Comparison of ENCODE assay signal across 22 cellular contexts in the genomic region with DNA sequence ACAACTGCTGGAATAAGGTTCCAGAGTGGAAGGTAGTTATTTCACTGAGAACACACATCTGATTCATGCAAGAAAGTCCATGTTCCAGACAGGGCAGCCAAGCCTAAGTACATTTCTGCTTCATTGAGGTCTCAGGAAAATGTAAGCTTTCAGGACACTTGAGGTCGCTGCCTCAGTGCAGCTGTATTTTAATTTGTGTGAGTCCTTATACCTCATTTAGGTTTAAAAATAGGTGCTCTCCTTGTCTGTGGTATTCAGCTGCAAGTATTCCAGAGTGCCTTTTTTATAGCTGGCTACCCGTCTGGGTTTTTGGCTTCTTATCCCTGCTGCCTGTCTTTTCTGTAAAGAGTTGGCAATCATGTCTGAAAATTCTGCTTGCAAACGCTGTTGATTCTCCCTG. TPM values are rescaled to one million over a fixed set of nuclear protein-coding genes. Genes with fewer than 3 reads are reported as not detected.
DNase-seq lines count a peak whose midpoint lies in the region; ATAC-seq, FAIRE-seq and TF ChIP-seq lines count a peak whose summit lies in the region.
"Had no signal": no experiment of that assay in that cellular context is flagged by ENCODE, and none has a peak within 500 bp of the region (broad histone marks: within the 10 kb centered on the region; RNA-seq: fewer than 3 reads in every experiment).

No MANE protein-coding gene starts in this region.

- H3K27me3 Mint-ChIP-seq in endothelial cell (ENCODE audit: unreplicated experiment) = no peaks in the 10 kb centered on the region

- TF ChIP-seq POLR2A in GM12891 (IDR thresholded peaks at IDR 0.05; ENCODE audit: low read depth, low read length) = no peak

- no peaks in the 10 kb centered on the region for H3K9me3 Mint-ChIP-seq in endothelial cell (ENCODE audit: unreplicated experiment)

- CTCF ChIA-PET in mammary epithelial cell (lab: Charles Lee; ENCODE audit: low non-redundant PET) = interaction anchor here (0.7 kb wide), 1 partner anchor 98 kb away, joined by 4 read pairs; no protein-coding TSS in a partner anchor

- in situ Hi-C loops in mammary epithelial cell (cut with MboI; ENCODE audit: low sequenced_read_pairs in 2 of 2) = loop anchor here in 1 of 2 donors (25.0 kb wide), 1 partner anchor 376 kb away; no protein-coding TSS in a partner anchor

- 26% methylated on average over 3 of the region's 3 CpGs for WGBS in right cardiac atrium
- WGBS in mammary epithelial cell (ENCODE audit: low coverage, missing lambda C conversion rate) = 5% methylated on average over 3 of the region's 3 CpGs

- intact Hi-C loops in right cardiac atrium (cut with DNase I) = loop anchor here in 1 of 4 donors (10.0 kb wide), 1 partner anchor 98 kb away; no protein-coding TSS in a partner anchor
- intact Hi-C loops in mammary epithelial cell (cut with micrococcal nuclease) = no loop called here

- no peak overlapping the region for H3K4me3 ChIP-seq in OCI-LY3 (ENCODE audit: low read length)
- H3K4me3 ChIP-seq in right cardiac atrium (ENCODE audit: low read length) = no peak overlapping the region
- no peak overlapping the region for H3K4me3 ChIP-seq in mammary epithelial cell (replicated peaks in 1 of 3; ENCODE audit: insufficient read depth in 1 of 3, low read depth in 2 of 3, low read length in 3 of 3)
- H3K4me3 ChIP-seq: colonic mucosa, right lobe of liver, vagina had no signal

- no peaks in the 10 kb centered on the region for H4K20me1 ChIP-seq in OCI-LY3 (ENCODE audit: insufficient read depth, low read length)
- H4K20me1 ChIP-seq in mammary epithelial cell (ENCODE audit: insufficient read depth, low read length) = no peaks in the 10 kb centered on the region

- H3K27me3 ChIP-seq in OCI-LY3 (ENCODE audit: low read depth, low read length) = no peaks in the 10 kb centered on the region
- no peaks in the 10 kb centered on the region for H3K27me3 ChIP-seq in right cardiac atrium (ENCODE audit: control insufficient read depth, insufficient read depth)
- H3K27me3 ChIP-seq in mammary epithelial cell (ENCODE audit: insufficient read depth, low read length) = no peaks in the 10 kb centered on the region
- H3K27me3 ChIP-seq: colonic mucosa, right lobe of liver, vagina had no signal

- H3K27ac Mint-ChIP-seq in endothelial cell (ENCODE audit: unreplicated experiment) = no peak overlapping the region
- H3K27ac Mint-ChIP-seq: activated CD4-positive, alpha-beta memory T cell treated with anti-CD3 and anti-CD28 coated beads for 36 hours; activated naive CD4-positive, alpha-beta T cell treated with anti-CD3 and anti-CD28 coated beads, Interleukin-2, amount 50 U/mL, for 24 hours; activated T-cell treated with anti-CD3 and anti-CD28 coated beads, Interleukin-2, amount 50 U/mL, for 24 hours; H9; T-helper 17 cell had no signal

- H2AFZ ChIP-seq in OCI-LY3 (ENCODE audit: low read depth, low read length) (peak overlapping the region; percentile 33; the same call in 1 of the 2 replicates), mammary epithelial cell (ENCODE audit: low read depth, low read length) (no peak overlapping the region)

- TF ChIP-seq CTCF in OCI-LY3 (IDR thresholded peaks at IDR 0.05; ENCODE audit: low read depth, low read length) (peak; percentile 11; the same call in 1 of the 2 replicates), endothelial cell (IDR thresholded peaks at IDR 0.05; ENCODE audit: unreplicated experiment) (no peak), mammary epithelial cell (conservative IDR thresholded peaks at IDR 0.05 in 1 of 2, IDR thresholded peaks at IDR 0.05 in 1 of 2; ENCODE audit: extremely low read depth in 1 of 2, insufficient read depth in 1 of 2, low read depth in 1 of 2, low read length in 2 of 2) (no peak)

- H3K4me3 Mint-ChIP-seq in endothelial cell (ENCODE audit: unreplicated experiment) = no peak overlapping the region
- H3K4me3 Mint-ChIP-seq: activated CD4-positive, alpha-beta memory T cell treated with anti-CD3 and anti-CD28 coated beads for 36 hours; activated naive CD4-positive, alpha-beta T cell treated with anti-CD3 and anti-CD28 coated beads, Interleukin-2, amount 50 U/mL, for 24 hours; activated T-cell treated with anti-CD3 and anti-CD28 coated beads, Interleukin-2, amount 50 U/mL, for 24 hours; H9; neural crest cell; T-helper 17 cell had no signal

- H3K9ac ChIP-seq in OCI-LY3 (ENCODE audit: low read length) (peak overlapping the region; percentile 34; the same call in 1 of the 2 replicates), mammary epithelial cell (ENCODE audit: insufficient read depth, low read length) (no peak overlapping the region)

- H3K27ac ChIP-seq in OCI-LY3 (ENCODE audit: low read length) (peak overlapping the region; percentile 95), right cardiac atrium (ENCODE audit: low read length) (peak overlapping the region; percentile 68), mammary epithelial cell (ENCODE audit: insufficient read depth, low read depth, low read length) (no peak overlapping the region)
- H3K27ac ChIP-seq: colonic mucosa, right lobe of liver, RWPE1, vagina, WERI-Rb-1 had no signal

- H3K4me1 ChIP-seq in OCI-LY3 (ENCODE audit: low read length) (peaks cover 38% of the 10 kb centered on the region), right cardiac atrium (ENCODE audit: control insufficient read depth, insufficient read depth, low read length) (peaks cover 13% of the 10 kb centered on the region), mammary epithelial cell (ENCODE audit: insufficient read depth, low read length) (no peaks in the 10 kb centered on the region)
- H3K4me1 ChIP-seq: colonic mucosa, right lobe of liver had no signal

- H3K4me2 ChIP-seq in OCI-LY3 (ENCODE audit: low read length) = peak overlapping the region; percentile 81
- H3K4me2 ChIP-seq in mammary epithelial cell (ENCODE audit: insufficient read depth, low read depth, low read length) = no peak overlapping the region

- H3K36me3 ChIP-seq in OCI-LY3 (replicated peaks; ENCODE audit: low read depth, low read length) = peaks cover 10% of the 10 kb centered on the region
- no peaks in the 10 kb centered on the region for H3K36me3 ChIP-seq in mammary epithelial cell (ENCODE audit: insufficient read depth, low read length)
- H3K36me3 ChIP-seq: colonic mucosa, right lobe of liver, vagina, WERI-Rb-1 had no signal

- ATAC-seq in right cardiac atrium = no peak

- DNase-seq in Ammon's horn (ENCODE audit: low spot score) (peak; percentile 53), GM12891 (ENCODE audit: insufficient read length, low spot score) (no peak), right cardiac atrium (no peak), NK-92 (lab: John Stamatoyannopoulos, UW; ENCODE audit: unreplicated experiment) (no peak), endothelial cell (ENCODE audit: low spot score) (no peak), mammary epithelial cell (no peak), NCI-H446 treated with DMSO at 0.1 percent for 48 hours (lab: John Stamatoyannopoulos, UW) (no peak)
- DNase-seq: activated CD4-positive, alpha-beta memory T cell treated with anti-CD3 and anti-CD28 coated beads for 36 hours; activated T-cell treated with anti-CD3 and anti-CD28 coated beads, Interleukin-2, amount 50 U/mL, for 24 hours; colonic mucosa; H9; MM.1S; NK-92 treated with Interleukin-12 subunit alpha and Interleukin-12 subunit beta, amount 100 ng/mL, for 24 hours; right lobe of liver; T-helper 17 cell; WERI-Rb-1 had no signal

- FAIRE-seq in GM12891 (lab: Jason Lieb, UNC) = peak; percentile 5
- FAIRE-seq: endometrium had no signal

- dilution Hi-C loops in mammary epithelial cell (cut with HindIII; ENCODE audit: low sequenced_read_pairs) = no loop called here

- H3K9me3 ChIP-seq in OCI-LY3 (ENCODE audit: insufficient read depth, low read length) (peaks cover 13% of the 10 kb centered on the region; the same call in 1 of the 2 replicates), right cardiac atrium (ENCODE audit: control insufficient read depth, low read length) (no peaks in the 10 kb centered on the region), mammary epithelial cell (replicated peaks; ENCODE audit: insufficient read depth, low read length) (no peaks in the 10 kb centered on the region)
- H3K9me3 ChIP-seq: colonic mucosa, right lobe of liver, vagina had no signal

- peaks cover 26% of the 10 kb centered on the region for H3K4me1 Mint-ChIP-seq in endothelial cell (ENCODE audit: unreplicated experiment)
- H3K4me1 Mint-ChIP-seq: activated naive CD4-positive, alpha-beta T cell treated with anti-CD3 and anti-CD28 coated beads, Interleukin-2, amount 50 U/mL, for 24 hours; neural crest cell; T-helper 17 cell had no signal

- H3K36me3 Mint-ChIP-seq in endothelial cell (ENCODE audit: low read depth, unreplicated experiment) = no peaks in the 10 kb centered on the region

- BruUV-seq in mammary epithelial cell (replicated peaks; lab: Mats Ljungman, UMichigan) = no TSS peak

- no peaks in the 10 kb centered on the region for H3K79me2 ChIP-seq in OCI-LY3 (ENCODE audit: low read length)
- no peaks in the 10 kb centered on the region for H3K79me2 ChIP-seq in mammary epithelial cell (ENCODE audit: insufficient read depth, low read length)

TF ChIP-seq in GM12891, 5 proteins besides CTCF, POLR2A, EP300 and RAD21:
- TF ChIP-seq POLR2AphosphoS5 (IDR thresholded peaks at IDR 0.05; ENCODE audit: low read depth, low read length) (no peak), SPI1 (IDR thresholded peaks at IDR 0.05; ENCODE audit: low read depth, low read length) (no peak), POU2F2 (IDR thresholded peaks at IDR 0.05; ENCODE audit: low read depth, low read length) (no peak), PAX5 (IDR thresholded peaks at IDR 0.05; ENCODE audit: insufficient read depth, low read length, severe bottlenecking) (no peak), TAF1 (IDR thresholded peaks at IDR 0.05; ENCODE audit: low read depth, low read length) (no peak)

RNA-seq across cellular contexts. Expression of a gene that starts 45.2 kb away (rescaled TPM):
- 0.98 TPM for polyA plus RNA-seq in GM12891 (2012; ENCODE audit: low read depth, missing spikeins)
- total RNA-seq in right cardiac atrium (10 to 100 TPM; 22.1 to 30.9 (median 23.9) TPM), endothelial cell (ENCODE audit: unreplicated experiment) (21.2 TPM), mammary epithelial cell (not detected)
- polyA plus RNA-seq in right cardiac atrium (12.7 TPM), mammary epithelial cell (not detected)
- polyA minus RNA-seq in mammary epithelial cell = not detected
- total RNA-seq: activated CD4-positive, alpha-beta memory T cell treated with anti-CD3 and anti-CD28 coated beads for 36 hours had no signal

Comparison
In these comparisons a context has a peak if more than half of its experiments do, and no peak if none do; other contexts are left out.
1. RNA of a gene that starts 45.2 kb away (total RNA-seq): 22.1 to 30.9 TPM in right cardiac atrium and 21.2 TPM in endothelial cell (single experiment); not detected in mammary epithelial cell; every median in the first group is over 10 times any median in the second.